In genomic region chr1:117312453-117313138, GRCh38 we compare ENCODE assay signal across 1 cellular context.
TF ChIP-seq lines count a peak whose summit lies in the region.

No MANE protein-coding gene starts in this region.

TF ChIP-seq in GM23338, 12 proteins besides CTCF, POLR2A, EP300 and RAD21 (continued from another document):
- TF ChIP-seq, protein P1, sequence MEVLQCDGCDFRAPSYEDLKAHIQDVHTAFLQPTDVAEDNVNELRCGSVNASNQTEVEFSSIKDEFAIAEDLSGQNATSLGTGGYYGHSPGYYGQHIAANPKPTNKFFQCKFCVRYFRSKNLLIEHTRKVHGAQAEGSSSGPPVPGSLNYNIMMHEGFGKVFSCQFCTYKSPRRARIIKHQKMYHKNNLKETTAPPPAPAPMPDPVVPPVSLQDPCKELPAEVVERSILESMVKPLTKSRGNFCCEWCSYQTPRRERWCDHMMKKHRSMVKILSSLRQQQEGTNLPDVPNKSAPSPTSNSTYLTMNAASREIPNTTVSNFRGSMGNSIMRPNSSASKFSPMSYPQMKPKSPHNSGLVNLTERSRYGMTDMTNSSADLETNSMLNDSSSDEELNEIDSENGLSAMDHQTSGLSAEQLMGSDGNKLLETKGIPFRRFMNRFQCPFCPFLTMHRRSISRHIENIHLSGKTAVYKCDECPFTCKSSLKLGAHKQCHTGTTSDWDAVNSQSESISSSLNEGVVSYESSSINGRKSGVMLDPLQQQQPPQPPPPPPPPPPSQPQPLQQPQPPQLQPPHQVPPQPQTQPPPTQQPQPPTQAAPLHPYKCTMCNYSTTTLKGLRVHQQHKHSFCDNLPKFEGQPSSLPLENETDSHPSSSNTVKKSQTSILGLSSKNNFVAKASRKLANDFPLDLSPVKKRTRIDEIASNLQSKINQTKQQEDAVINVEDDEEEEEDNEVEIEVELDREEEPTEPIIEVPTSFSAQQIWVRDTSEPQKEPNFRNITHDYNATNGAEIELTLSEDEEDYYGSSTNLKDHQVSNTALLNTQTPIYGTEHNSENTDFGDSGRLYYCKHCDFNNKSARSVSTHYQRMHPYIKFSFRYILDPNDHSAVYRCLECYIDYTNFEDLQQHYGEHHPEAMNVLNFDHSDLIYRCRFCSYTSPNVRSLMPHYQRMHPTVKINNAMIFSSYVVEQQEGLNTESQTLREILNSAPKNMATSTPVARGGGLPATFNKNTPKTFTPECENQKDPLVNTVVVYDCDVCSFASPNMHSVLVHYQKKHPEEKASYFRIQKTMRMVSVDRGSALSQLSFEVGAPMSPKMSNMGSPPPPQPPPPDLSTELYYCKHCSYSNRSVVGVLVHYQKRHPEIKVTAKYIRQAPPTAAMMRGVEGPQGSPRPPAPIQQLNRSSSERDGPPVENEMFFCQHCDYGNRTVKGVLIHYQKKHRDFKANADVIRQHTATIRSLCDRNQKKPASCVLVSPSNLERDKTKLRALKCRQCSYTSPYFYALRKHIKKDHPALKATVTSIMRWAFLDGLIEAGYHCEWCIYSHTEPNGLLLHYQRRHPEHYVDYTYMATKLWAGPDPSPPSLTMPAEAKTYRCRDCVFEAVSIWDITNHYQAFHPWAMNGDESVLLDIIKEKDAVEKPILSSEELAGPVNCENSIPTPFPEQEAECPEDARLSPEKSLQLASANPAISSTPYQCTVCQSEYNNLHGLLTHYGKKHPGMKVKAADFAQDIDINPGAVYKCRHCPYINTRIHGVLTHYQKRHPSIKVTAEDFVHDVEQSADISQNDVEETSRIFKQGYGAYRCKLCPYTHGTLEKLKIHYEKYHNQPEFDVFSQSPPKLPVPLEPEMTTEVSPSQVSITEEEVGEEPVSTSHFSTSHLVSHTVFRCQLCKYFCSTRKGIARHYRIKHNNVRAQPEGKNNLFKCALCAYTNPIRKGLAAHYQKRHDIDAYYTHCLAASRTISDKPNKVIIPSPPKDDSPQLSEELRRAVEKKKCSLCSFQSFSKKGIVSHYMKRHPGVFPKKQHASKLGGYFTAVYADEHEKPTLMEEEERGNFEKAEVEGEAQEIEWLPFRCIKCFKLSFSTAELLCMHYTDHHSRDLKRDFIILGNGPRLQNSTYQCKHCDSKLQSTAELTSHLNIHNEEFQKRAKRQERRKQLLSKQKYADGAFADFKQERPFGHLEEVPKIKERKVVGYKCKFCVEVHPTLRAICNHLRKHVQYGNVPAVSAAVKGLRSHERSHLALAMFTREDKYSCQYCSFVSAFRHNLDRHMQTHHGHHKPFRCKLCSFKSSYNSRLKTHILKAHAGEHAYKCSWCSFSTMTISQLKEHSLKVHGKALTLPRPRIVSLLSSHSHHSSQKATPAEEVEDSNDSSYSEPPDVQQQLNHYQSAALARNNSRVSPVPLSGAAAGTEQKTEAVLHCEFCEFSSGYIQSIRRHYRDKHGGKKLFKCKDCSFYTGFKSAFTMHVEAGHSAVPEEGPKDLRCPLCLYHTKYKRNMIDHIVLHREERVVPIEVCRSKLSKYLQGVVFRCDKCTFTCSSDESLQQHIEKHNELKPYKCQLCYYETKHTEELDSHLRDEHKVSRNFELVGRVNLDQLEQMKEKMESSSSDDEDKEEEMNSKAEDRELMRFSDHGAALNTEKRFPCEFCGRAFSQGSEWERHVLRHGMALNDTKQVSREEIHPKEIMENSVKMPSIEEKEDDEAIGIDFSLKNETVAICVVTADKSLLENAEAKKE (CRISPR knock-in tag; IDR thresholded peaks at IDR 0.05) = no peak
- TF ChIP-seq JUNB (IDR thresholded peaks at IDR 0.05; ENCODE audit: unreplicated experiment) = no peak
